ENCODE assay signal across 30 cellular contexts in the genomic region with DNA sequence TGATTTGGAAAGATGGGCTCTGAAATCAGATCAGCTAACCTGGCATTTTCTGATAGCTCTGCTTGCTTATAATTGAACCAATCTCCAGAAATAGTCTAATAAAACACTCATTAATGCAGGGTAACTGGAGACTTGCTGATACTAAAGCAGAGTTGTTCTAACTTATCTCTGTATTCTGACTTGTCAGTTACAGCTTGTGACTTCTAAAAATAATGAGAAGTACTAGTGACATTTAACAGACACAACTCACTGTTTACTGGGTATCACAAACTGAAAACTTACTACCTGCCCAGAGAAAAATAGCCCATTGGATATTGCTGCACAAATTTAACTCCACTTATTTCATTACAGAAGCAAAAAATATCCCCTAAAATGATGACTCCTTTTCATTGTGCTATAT.
"Had no signal": no experiment of that assay in that cellular context is flagged by ENCODE, and none has a peak within 500 bp of the region (broad histone marks: within the 10 kb centered on the region; RNA-seq: fewer than 3 reads in every experiment).

No MANE protein-coding gene starts in this region.

- H3K9me3 Mint-ChIP-seq: activated naive CD4-positive, alpha-beta T cell treated with anti-CD3 and anti-CD28 coated beads, Interleukin-2, amount 10 ng/mL, durations not matched to agents 7 days and 5 days; activated naive CD8-positive, alpha-beta T cell treated with anti-CD3 and anti-CD28 coated beads, Interleukin-2, amount 50 U/mL, for 24 hours; nephron; stimulated activated memory B cell treated with anti-CD40 and anti-IgM and Interleukin-4, amounts not matched to agents 10 μg/mL and 1 μg/mL and 100 μg/mL, for 72 hours; stimulated activated naive CD8-positive, alpha-beta T cell treated with anti-CD3 and anti-CD28 coated beads, Interleukin-15, amount 100 ng/mL, for 72 hours had no signal

- DNase-seq: activated CD4-positive, alpha-beta T cell treated with anti-CD3 and anti-CD28 coated beads for 48 hours; activated CD4-positive, alpha-beta T cell treated with anti-CD3 and anti-CD28 coated beads, Interleukin-2, amount 50 U/mL, for 48 hours; activated CD8-positive, alpha-beta memory T cell treated with anti-CD3 and anti-CD28 coated beads for 24 hours; activated gamma-delta T cell; activated naive CD4-positive, alpha-beta T cell treated with anti-CD3 and anti-CD28 coated beads, Interleukin-2, amount 10 ng/mL, durations not matched to agents 7 days and 5 days; activated naive CD8-positive, alpha-beta T cell treated with anti-CD3 and anti-CD28 coated beads, Interleukin-2, amount 50 U/mL, for 24 hours; amygdala; dermis blood vessel endothelial cell; effector CD4-positive, alpha-beta T cell; esophagus squamous epithelium; foreskin melanocyte; kidney; lower lobe of right lung; mesenchymal stem cell; posterior cingulate gyrus; right lobe of liver; stimulated activated CD4-positive, alpha-beta T cell treated with anti-CD3 and anti-CD28 coated beads, Interleukin-1b, Interleukin-23, amount 100 ng/mL, for 48 hours; stimulated activated CD4-positive, alpha-beta T cell treated with anti-CD3 and anti-CD28 coated beads, Interleukin-4, amount 100 ng/mL, for 4 hours; stimulated activated CD8-positive, alpha-beta memory T cell treated with anti-CD3 and anti-CD28 coated beads, Interleukin-4, amount 100 ng/mL, for 48 hours; stimulated activated naive CD8-positive, alpha-beta T cell treated with anti-CD3 and anti-CD28 coated beads, Interleukin-15, amount 100 ng/mL, for 72 hours; substantia nigra; thyroid gland; upper lobe of right lung; WERI-Rb-1 had no signal

- H3K27ac Mint-ChIP-seq: activated naive CD4-positive, alpha-beta T cell treated with anti-CD3 and anti-CD28 coated beads, Interleukin-2, amount 10 ng/mL, durations not matched to agents 7 days and 5 days; activated naive CD8-positive, alpha-beta T cell treated with anti-CD3 and anti-CD28 coated beads, Interleukin-2, amount 50 U/mL, for 24 hours; nephron; stimulated activated memory B cell treated with anti-CD40 and anti-IgM and Interleukin-4, amounts not matched to agents 10 μg/mL and 1 μg/mL and 100 μg/mL, for 72 hours; stimulated activated naive CD8-positive, alpha-beta T cell treated with anti-CD3 and anti-CD28 coated beads, Interleukin-15, amount 100 ng/mL, for 72 hours had no signal

- H3K27ac ChIP-seq: epithelial cell of prostate, esophagus squamous epithelium, lower lobe of right lung, right lobe of liver, skin epidermis, thyroid gland, upper lobe of right lung, WERI-Rb-1 had no signal

- H3K4me2 ChIP-seq: hepatocyte had no signal

- H3K4me1 Mint-ChIP-seq: activated naive CD8-positive, alpha-beta T cell treated with anti-CD3 and anti-CD28 coated beads, Interleukin-2, amount 50 U/mL, for 24 hours; nephron; stimulated activated memory B cell treated with anti-CD40 and anti-IgM and Interleukin-4, amounts not matched to agents 10 μg/mL and 1 μg/mL and 100 μg/mL, for 72 hours; stimulated activated naive CD8-positive, alpha-beta T cell treated with anti-CD3 and anti-CD28 coated beads, Interleukin-15, amount 100 ng/mL, for 72 hours had no signal

- H2AFZ ChIP-seq: hepatocyte had no signal

- H3K79me2 ChIP-seq: hepatocyte had no signal

- H3K4me1 ChIP-seq: esophagus squamous epithelium, lower lobe of right lung, thyroid gland, upper lobe of right lung had no signal

- H3K4me3 Mint-ChIP-seq: activated naive CD4-positive, alpha-beta T cell treated with anti-CD3 and anti-CD28 coated beads, Interleukin-2, amount 10 ng/mL, durations not matched to agents 7 days and 5 days; activated naive CD8-positive, alpha-beta T cell treated with anti-CD3 and anti-CD28 coated beads, Interleukin-2, amount 50 U/mL, for 24 hours; nephron; stimulated activated memory B cell treated with anti-CD40 and anti-IgM and Interleukin-4, amounts not matched to agents 10 μg/mL and 1 μg/mL and 100 μg/mL, for 72 hours; stimulated activated naive CD8-positive, alpha-beta T cell treated with anti-CD3 and anti-CD28 coated beads, Interleukin-15, amount 100 ng/mL, for 72 hours had no signal

- H3K27me3 ChIP-seq: esophagus squamous epithelium, hepatocyte, right lobe of liver, thyroid gland, upper lobe of right lung had no signal

- H3K9me3 ChIP-seq: esophagus squamous epithelium, lower lobe of right lung, right lobe of liver, thyroid gland, upper lobe of right lung had no signal

- H3K27me3 Mint-ChIP-seq: activated naive CD4-positive, alpha-beta T cell treated with anti-CD3 and anti-CD28 coated beads, Interleukin-2, amount 10 ng/mL, durations not matched to agents 7 days and 5 days; activated naive CD8-positive, alpha-beta T cell treated with anti-CD3 and anti-CD28 coated beads, Interleukin-2, amount 50 U/mL, for 24 hours; stimulated activated memory B cell treated with anti-CD40 and anti-IgM and Interleukin-4, amounts not matched to agents 10 μg/mL and 1 μg/mL and 100 μg/mL, for 72 hours; stimulated activated naive CD8-positive, alpha-beta T cell treated with anti-CD3 and anti-CD28 coated beads, Interleukin-15, amount 100 ng/mL, for 72 hours had no signal

- ATAC-seq: activated CD4-positive, CD25-positive, alpha-beta regulatory T cell treated with anti-CD3 and anti-CD28 coated beads, Interleukin-2, amount 50 U/mL, for 24 hours; activated naive CD8-positive, alpha-beta T cell treated with anti-CD3 and anti-CD28 coated beads, Interleukin-2, amount 50 U/mL, for 24 hours; lower lobe of right lung; right lobe of liver; stimulated activated memory B cell treated with anti-CD40 and anti-IgM and Interleukin-4, amounts not matched to agents 10 μg/mL and 1 μg/mL and 100 μg/mL, for 72 hours; stimulated activated naive CD8-positive, alpha-beta T cell treated with anti-CD3 and anti-CD28 coated beads, Interleukin-15, amount 100 ng/mL, for 72 hours; upper lobe of right lung had no signal

- H3K4me3 ChIP-seq: esophagus squamous epithelium, hepatocyte, lower lobe of right lung, right lobe of liver, skin epidermis, thyroid gland, upper lobe of right lung had no signal
